Comparison of ENCODE assay signal across 8 cellular contexts in the genomic region with DNA sequence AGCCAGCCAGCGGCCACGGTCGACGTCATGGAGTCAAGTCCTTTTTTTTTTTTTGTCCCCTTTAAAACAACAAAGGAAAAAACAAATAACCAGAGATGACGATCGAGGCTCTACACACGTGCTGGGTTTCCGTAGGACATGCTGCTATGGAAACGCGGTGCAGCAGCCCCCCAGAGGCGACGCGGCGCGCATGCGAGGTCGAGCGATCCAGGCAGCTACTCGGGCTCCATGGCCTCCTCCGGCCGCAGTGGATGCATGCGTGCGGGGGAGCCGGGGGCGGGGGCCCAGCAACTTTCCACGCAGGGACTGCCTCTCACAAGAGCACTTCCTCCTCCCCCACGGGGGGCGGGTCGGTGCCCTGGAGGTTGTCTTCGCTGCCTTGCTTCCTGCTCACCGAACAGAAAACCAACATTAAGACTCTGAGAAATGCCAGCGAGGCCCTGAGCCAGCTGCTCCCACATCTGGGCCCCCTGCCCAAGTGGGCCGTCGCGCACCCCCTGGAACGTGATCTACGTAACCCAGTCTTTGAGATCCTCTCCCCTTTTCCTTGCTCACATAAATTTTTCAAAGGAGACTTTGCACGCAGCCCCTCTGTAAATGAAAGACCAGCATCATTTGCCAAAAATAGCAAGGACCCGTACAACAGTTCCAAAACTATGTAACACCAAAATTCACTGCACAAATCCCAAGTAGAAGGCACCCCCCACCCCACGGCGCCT. TPM values are rescaled to one million over a fixed set of nuclear protein-coding genes. Genes with fewer than 3 reads are reported as not detected.
DNase-seq lines count a peak whose midpoint lies in the region; ATAC-seq lines count a peak whose summit lies in the region.

No MANE protein-coding gene starts in this region.

- POLR2A ChIA-PET in T-cell (lab: Charles Lee) = interaction anchor here (0.5 to 0.7 kb wide), 3 partner anchors 493 to 948 kb away, joined by 3 to 16 read pairs (median 8); no protein-coding TSS in a partner anchor

- H3K27me3 Mint-ChIP-seq in T-cell = no peaks in the 10 kb centered on the region
- H3K27me3 Mint-ChIP-seq in activated naive CD4-positive, alpha-beta T cell treated with anti-CD3 and anti-CD28 coated beads, Interleukin-2, amount 10 ng/mL, durations not matched to agents 7 days and 5 days = no peaks in the 10 kb centered on the region

- H3K4me3 Mint-ChIP-seq in T-cell = peak overlapping the region; percentile 76 to 89 (median 80)
- H3K4me3 Mint-ChIP-seq in activated naive CD4-positive, alpha-beta T cell treated with anti-CD3 and anti-CD28 coated beads, Interleukin-2, amount 10 ng/mL, durations not matched to agents 7 days and 5 days = peak overlapping the region; percentile 63

- peaks cover 13% of the 10 kb centered on the region for H3K36me3 Mint-ChIP-seq in T-cell
- H3K36me3 Mint-ChIP-seq in activated naive CD4-positive, alpha-beta T cell treated with anti-CD3 and anti-CD28 coated beads, Interleukin-2, amount 10 ng/mL, durations not matched to agents 7 days and 5 days = peaks cover 44% of the 10 kb centered on the region

- CTCF ChIA-PET in T-cell (lab: Charles Lee) = interaction anchor here in 1 of 2 donors (1.2 kb wide), 1 partner anchor 16 kb away, joined by 5 read pairs; no protein-coding TSS in a partner anchor
- CTCF ChIA-PET in activated naive CD4-positive, alpha-beta T cell treated with anti-CD3 and anti-CD28 coated beads, Interleukin-2, amount 10 ng/mL, durations not matched to agents 7 days and 5 days (lab: Charles Lee) = interaction anchor here (0.8 to 2.4 kb wide), 2 partner anchors 10 kb away, joined by 3 to 19 read pairs; no protein-coding TSS in a partner anchor

- DNase-seq in T-cell = peak; percentile 80 to 100 (median 97)
- peak; percentile 93 for DNase-seq in activated naive CD4-positive, alpha-beta T cell treated with anti-CD3 and anti-CD28 coated beads, Interleukin-2, amount 10 ng/mL, durations not matched to agents 7 days and 5 days
- DNase-seq in iPS-NIHi11 (ENCODE audit: low spot score) = peak; percentile 74
- peak; percentile 79 to 80 for DNase-seq in stimulated activated CD4-positive, alpha-beta T cell treated with anti-CD3 and anti-CD28 coated beads, Interleukin-2, amount 100 ng/mL, for 24 hours
- DNase-seq in NCI-H510A (lab: John Stamatoyannopoulos, UW) = no peak
- DNase-seq in SHP77 (lab: John Stamatoyannopoulos, UW) = no peak
- DNase-seq in H4 (ENCODE audit: low spot score) = no peak

- ATAC-seq in T-cell (replicated peaks in 1 of 4) (peak; percentile 92 to 95 (median 93)), GM18511 (IDR thresholded peaks at IDR 0.05; ENCODE audit: unreplicated experiment) (no peak)

- H3K27ac Mint-ChIP-seq in T-cell = peak overlapping the region; percentile 97 to 100
- peak overlapping the region; percentile 93 for H3K27ac Mint-ChIP-seq in activated naive CD4-positive, alpha-beta T cell treated with anti-CD3 and anti-CD28 coated beads, Interleukin-2, amount 10 ng/mL, durations not matched to agents 7 days and 5 days

- peaks cover 37 to 49% (median 40%) of the 10 kb centered on the region in 3 donors for H3K4me1 Mint-ChIP-seq in T-cell
- peaks cover 47% of the 10 kb centered on the region for H3K4me1 Mint-ChIP-seq in activated naive CD4-positive, alpha-beta T cell treated with anti-CD3 and anti-CD28 coated beads, Interleukin-2, amount 10 ng/mL, durations not matched to agents 7 days and 5 days

- H3K9me3 Mint-ChIP-seq in T-cell = no peaks in the 10 kb centered on the region
- no peaks in the 10 kb centered on the region for H3K9me3 Mint-ChIP-seq in activated naive CD4-positive, alpha-beta T cell treated with anti-CD3 and anti-CD28 coated beads, Interleukin-2, amount 10 ng/mL, durations not matched to agents 7 days and 5 days

RNA-seq across cellular contexts. Expression of gene P2RX4, which starts 30.7 kb away (rescaled TPM):
- total RNA-seq in T-cell = 10 to 100 TPM; 36.2 to 62.3 (median 36.9) TPM
- total RNA-seq in H4 (2014; rRNA removed; shearing (Covaris generic)) = 52.3 and 61.7 TPM in 2 replicates

RNA-seq across cellular contexts. Expression of gene CAMKK2, which starts 55.9 kb away (rescaled TPM):
- total RNA-seq in T-cell = 10 to 100 TPM; 13.6 to 25.5 (median 19.8) TPM
- 3.2 and 4.1 TPM in 2 replicates for total RNA-seq in H4 (2014; rRNA removed; shearing (Covaris generic))

Comparison
In these comparisons a context has a peak if more than half of its experiments do, and no peak if none do; other contexts are left out.
1. DNase-seq: peak in T-cell (34 of 34), activated naive CD4-positive, alpha-beta T cell treated with anti-CD3 and anti-CD28 coated beads, Interleukin-2, amount 10 ng/mL, durations not matched to agents 7 days and 5 days (single experiment), iPS-NIHi11 (single experiment) and stimulated activated CD4-positive, alpha-beta T cell treated with anti-CD3 and anti-CD28 coated beads, Interleukin-2, amount 100 ng/mL, for 24 hours (2 of 2); none in NCI-H510A (single experiment), SHP77 (0 of 2) and H4 (single experiment).